1 cellular context compared by ENCODE assay signal in genomic region chr12:62879228-62879627, GRCh38. TPM values are rescaled to one million over a fixed set of nuclear protein-coding genes. Genes with fewer than 3 reads are reported as not detected.
"Had no signal": no experiment of that assay in that cellular context is flagged by ENCODE, and none has a peak within 500 bp of the region (broad histone marks: within the 10 kb centered on the region; RNA-seq: fewer than 3 reads in every experiment).

No MANE protein-coding gene starts in this region.

RNA-seq across cellular contexts. Expression of gene PPM1H, which starts 55.7 kb away (rescaled TPM):
- polyA plus RNA-seq: naive thymus-derived CD4-positive, alpha-beta T cell had no signal
